ENCODE assay signal across 12 cellular contexts in the genomic region with DNA sequence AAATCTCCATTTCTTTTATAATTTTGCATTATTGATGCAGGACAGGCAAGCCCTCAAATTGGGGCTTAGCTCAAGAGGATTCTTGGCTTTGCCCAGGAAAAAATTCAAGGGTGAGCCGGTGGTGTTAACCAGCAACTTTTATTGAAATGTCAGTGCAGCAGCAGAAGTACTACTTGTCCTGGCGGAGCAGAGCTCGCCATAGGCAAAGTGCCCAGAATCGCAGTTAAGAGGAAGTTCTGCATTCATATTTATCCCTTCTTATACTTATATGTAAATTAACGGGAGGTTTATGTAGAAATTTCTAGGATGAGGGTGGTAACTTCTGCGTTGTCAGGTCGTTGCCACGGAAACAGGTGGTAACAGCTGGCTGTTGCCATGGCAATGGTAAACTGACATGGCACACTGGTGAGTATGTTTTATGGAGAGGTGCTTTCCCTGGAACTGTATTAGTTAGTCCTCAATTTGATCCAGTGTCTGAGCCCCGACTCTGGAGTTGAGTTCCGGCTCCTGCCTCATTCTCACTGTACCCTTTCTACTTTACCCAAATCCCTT.
DNase-seq lines count a peak whose midpoint lies in the region; ATAC-seq and TF ChIP-seq lines count a peak whose summit lies in the region.
"Had no signal": no experiment of that assay in that cellular context is flagged by ENCODE, and none has a peak within 500 bp of the region (broad histone marks: within the 10 kb centered on the region; RNA-seq: fewer than 3 reads in every experiment).

No MANE protein-coding gene starts in this region.

- H3K79me2 ChIP-seq in fibroblast of lung (ENCODE audit: control insufficient read depth, insufficient read depth, low read length), result no peaks in the 10 kb centered on the region

- H3K4me2 ChIP-seq in fibroblast of lung (ENCODE audit: extremely low read depth, insufficient read depth, low read length), result no peak overlapping the region

- in situ Hi-C loops in HAP-1 (cut with MboI; ENCODE audit: low sequenced_read_pairs), result no loop called here

- no peak overlapping the region for H2AFZ ChIP-seq in fibroblast of lung (ENCODE audit: low read length)

- no peak overlapping the region for H3K9ac ChIP-seq in fibroblast of lung (ENCODE audit: insufficient read depth, low read length)

- peaks cover 6% of the 10 kb centered on the region; the same call in 1 of the 2 replicates for H3K4me1 ChIP-seq in HAP-1
- no peaks in the 10 kb centered on the region for H3K4me1 ChIP-seq in fibroblast of lung (ENCODE audit: control insufficient read depth, extremely low read depth, insufficient read depth, low read length)

- no peak overlapping the region for H3K27ac ChIP-seq in fibroblast of lung (ENCODE audit: insufficient read depth, low read length)

- ATAC-seq in HG02759 (IDR thresholded peaks at IDR 0.05; ENCODE audit: unreplicated experiment) (no peak), HG03280 (IDR thresholded peaks at IDR 0.05; ENCODE audit: unreplicated experiment) (no peak)
- ATAC-seq: activated T-helper 17 cell treated with anti-CD3 and anti-CD28 coated beads, Interleukin-2, amount 50 U/mL, for 72 hours had no signal

- no peaks in the 10 kb centered on the region for H3K9me3 ChIP-seq in HAP-1
- no peaks in the 10 kb centered on the region for H3K9me3 ChIP-seq in fibroblast of lung (ENCODE audit: control insufficient read depth, insufficient read depth, low read depth, low read length)

- no peak for TF ChIP-seq CTCF in fibroblast of lung (conservative IDR thresholded peaks at IDR 0.05 in 1 of 2, IDR thresholded peaks at IDR 0.05 in 1 of 2; ENCODE audit: low read depth in 1 of 2, low read length in 2 of 2)

- no peaks in the 10 kb centered on the region for H4K20me1 ChIP-seq in fibroblast of lung (ENCODE audit: control insufficient read depth, extremely low read depth, insufficient read depth, low read length)

- H3K4me3 ChIP-seq in HAP-1 (no peak overlapping the region), fibroblast of lung (replicated peaks in 1 of 4; ENCODE audit: control extremely low read depth in 1 of 4, insufficient read depth in 1 of 4, low read depth in 3 of 4, low read length in 4 of 4) (no peak overlapping the region)

- no peaks in the 10 kb centered on the region for H3K36me3 ChIP-seq in HAP-1 (replicated peaks)
- H3K36me3 ChIP-seq in fibroblast of lung (ENCODE audit: control insufficient read depth, insufficient read depth, low read length), result no peaks in the 10 kb centered on the region

- no peaks in the 10 kb centered on the region for H3K27me3 ChIP-seq in HAP-1 (ENCODE audit: low read depth)
- H3K27me3 ChIP-seq in fibroblast of lung (ENCODE audit: control insufficient read depth, insufficient read depth, low read length), result no peaks in the 10 kb centered on the region

- DNase-seq in HAP-1 (ENCODE audit: low spot score in 2 of 2), result peak; percentile 63 to 71
- peak; percentile 30 for DNase-seq in RPMI7951 (ENCODE audit: low read depth)
- DNase-seq in fibroblast of lung (ENCODE audit: low read depth in 2 of 2), result peak; percentile 14 to 39
- peak; percentile 19 for DNase-seq in midbrain (lab: John Stamatoyannopoulos, UW)
- DNase-seq in AG08396 (ENCODE audit: low spot score), result no peak
- no peak for DNase-seq in foreskin melanocyte
- DNase-seq: activated CD4-positive, alpha-beta T cell treated with anti-CD3 and anti-CD28 coated beads, Interleukin-2, amount 50 U/mL, for 1 hour; C1 segment of cervical spinal cord; NCI-H2029 had no signal

Comparison
In these comparisons a context has a peak if more than half of its experiments do, and no peak if none do; other contexts are left out.
1. DNase-seq: peak in HAP-1 (2 of 2), RPMI7951 (single experiment), fibroblast of lung (2 of 2) and midbrain (single experiment); none in AG08396 (single experiment) and foreskin melanocyte (single experiment).